1 cellular context compared by ENCODE assay signal in the genomic region with DNA sequence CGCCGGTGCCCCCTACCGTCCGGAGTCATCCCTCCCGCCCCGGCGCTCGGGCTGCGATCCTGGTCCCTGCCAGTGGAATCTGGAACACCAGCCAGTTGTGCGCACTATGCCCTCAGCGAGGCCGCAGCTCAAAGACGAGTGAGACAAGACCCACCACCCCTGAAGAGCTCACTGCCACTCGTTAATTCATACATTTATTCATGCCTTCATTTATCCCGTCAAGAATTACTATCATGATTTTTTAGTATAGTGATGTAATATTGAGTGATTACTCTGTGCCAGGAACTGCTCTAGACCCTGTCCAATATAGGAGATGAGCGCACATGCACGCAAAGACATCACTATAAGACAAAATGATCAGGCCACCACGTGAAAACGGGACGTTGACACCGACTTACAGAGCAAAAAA.
A peak's percentile ranks its signal among the peaks of the same experiment; 100 is the strongest.
TF ChIP-seq lines count a peak whose summit lies in the region.

No MANE protein-coding gene starts in this region.

TF ChIP-seq in HepG2, 621 proteins besides CTCF, POLR2A, EP300 and RAD21 (continued from another document and continues in another):
- TF ChIP-seq, protein P1, sequence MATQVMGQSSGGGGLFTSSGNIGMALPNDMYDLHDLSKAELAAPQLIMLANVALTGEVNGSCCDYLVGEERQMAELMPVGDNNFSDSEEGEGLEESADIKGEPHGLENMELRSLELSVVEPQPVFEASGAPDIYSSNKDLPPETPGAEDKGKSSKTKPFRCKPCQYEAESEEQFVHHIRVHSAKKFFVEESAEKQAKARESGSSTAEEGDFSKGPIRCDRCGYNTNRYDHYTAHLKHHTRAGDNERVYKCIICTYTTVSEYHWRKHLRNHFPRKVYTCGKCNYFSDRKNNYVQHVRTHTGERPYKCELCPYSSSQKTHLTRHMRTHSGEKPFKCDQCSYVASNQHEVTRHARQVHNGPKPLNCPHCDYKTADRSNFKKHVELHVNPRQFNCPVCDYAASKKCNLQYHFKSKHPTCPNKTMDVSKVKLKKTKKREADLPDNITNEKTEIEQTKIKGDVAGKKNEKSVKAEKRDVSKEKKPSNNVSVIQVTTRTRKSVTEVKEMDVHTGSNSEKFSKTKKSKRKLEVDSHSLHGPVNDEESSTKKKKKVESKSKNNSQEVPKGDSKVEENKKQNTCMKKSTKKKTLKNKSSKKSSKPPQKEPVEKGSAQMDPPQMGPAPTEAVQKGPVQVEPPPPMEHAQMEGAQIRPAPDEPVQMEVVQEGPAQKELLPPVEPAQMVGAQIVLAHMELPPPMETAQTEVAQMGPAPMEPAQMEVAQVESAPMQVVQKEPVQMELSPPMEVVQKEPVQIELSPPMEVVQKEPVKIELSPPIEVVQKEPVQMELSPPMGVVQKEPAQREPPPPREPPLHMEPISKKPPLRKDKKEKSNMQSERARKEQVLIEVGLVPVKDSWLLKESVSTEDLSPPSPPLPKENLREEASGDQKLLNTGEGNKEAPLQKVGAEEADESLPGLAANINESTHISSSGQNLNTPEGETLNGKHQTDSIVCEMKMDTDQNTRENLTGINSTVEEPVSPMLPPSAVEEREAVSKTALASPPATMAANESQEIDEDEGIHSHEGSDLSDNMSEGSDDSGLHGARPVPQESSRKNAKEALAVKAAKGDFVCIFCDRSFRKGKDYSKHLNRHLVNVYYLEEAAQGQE (IDR thresholded peaks at IDR 0.05; ENCODE audit: borderline replicate concordance in 1 of 2, low read depth in 1 of 2, low read length in 2 of 2) = no peak
- TF ChIP-seq ZNF615 (CRISPR knock-in tag; IDR thresholded peaks at IDR 0.05; ENCODE audit: borderline replicate concordance) = no peak
- no peak for TF ChIP-seq ZNF230 (CRISPR knock-in tag; IDR thresholded peaks at IDR 0.05)
- TF ChIP-seq ZNF264 (CRISPR knock-in tag; IDR thresholded peaks at IDR 0.05) = 0 out of 2 replicates have a peak, but pooled peaks have one; percentile 3
- TF ChIP-seq, protein P2, sequence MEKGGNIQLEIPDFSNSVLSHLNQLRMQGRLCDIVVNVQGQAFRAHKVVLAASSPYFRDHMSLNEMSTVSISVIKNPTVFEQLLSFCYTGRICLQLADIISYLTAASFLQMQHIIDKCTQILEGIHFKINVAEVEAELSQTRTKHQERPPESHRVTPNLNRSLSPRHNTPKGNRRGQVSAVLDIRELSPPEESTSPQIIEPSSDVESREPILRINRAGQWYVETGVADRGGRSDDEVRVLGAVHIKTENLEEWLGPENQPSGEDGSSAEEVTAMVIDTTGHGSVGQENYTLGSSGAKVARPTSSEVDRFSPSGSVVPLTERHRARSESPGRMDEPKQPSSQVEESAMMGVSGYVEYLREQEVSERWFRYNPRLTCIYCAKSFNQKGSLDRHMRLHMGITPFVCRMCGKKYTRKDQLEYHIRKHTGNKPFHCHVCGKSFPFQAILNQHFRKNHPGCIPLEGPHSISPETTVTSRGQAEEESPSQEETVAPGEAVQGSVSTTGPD (CRISPR knock-in tag; IDR thresholded peaks at IDR 0.05) = no peak
- no peak for TF ChIP-seq ISL2 (CRISPR knock-in tag; IDR thresholded peaks at IDR 0.05)
- TF ChIP-seq, protein P3, sequence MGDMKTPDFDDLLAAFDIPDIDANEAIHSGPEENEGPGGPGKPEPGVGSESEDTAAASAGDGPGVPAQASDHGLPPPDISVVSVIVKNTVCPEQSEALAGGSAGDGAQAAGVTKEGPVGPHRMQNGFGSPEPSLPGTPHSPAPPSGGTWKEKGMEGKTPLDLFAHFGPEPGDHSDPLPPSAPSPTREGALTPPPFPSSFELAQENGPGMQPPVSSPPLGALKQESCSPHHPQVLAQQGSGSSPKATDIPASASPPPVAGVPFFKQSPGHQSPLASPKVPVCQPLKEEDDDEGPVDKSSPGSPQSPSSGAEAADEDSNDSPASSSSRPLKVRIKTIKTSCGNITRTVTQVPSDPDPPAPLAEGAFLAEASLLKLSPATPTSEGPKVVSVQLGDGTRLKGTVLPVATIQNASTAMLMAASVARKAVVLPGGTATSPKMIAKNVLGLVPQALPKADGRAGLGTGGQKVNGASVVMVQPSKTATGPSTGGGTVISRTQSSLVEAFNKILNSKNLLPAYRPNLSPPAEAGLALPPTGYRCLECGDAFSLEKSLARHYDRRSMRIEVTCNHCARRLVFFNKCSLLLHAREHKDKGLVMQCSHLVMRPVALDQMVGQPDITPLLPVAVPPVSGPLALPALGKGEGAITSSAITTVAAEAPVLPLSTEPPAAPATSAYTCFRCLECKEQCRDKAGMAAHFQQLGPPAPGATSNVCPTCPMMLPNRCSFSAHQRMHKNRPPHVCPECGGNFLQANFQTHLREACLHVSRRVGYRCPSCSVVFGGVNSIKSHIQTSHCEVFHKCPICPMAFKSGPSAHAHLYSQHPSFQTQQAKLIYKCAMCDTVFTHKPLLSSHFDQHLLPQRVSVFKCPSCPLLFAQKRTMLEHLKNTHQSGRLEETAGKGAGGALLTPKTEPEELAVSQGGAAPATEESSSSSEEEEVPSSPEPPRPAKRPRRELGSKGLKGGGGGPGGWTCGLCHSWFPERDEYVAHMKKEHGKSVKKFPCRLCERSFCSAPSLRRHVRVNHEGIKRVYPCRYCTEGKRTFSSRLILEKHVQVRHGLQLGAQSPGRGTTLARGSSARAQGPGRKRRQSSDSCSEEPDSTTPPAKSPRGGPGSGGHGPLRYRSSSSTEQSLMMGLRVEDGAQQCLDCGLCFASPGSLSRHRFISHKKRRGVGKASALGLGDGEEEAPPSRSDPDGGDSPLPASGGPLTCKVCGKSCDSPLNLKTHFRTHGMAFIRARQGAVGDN (CRISPR knock-in tag; IDR thresholded peaks at IDR 0.05) = no peak
- TF ChIP-seq, protein P4, sequence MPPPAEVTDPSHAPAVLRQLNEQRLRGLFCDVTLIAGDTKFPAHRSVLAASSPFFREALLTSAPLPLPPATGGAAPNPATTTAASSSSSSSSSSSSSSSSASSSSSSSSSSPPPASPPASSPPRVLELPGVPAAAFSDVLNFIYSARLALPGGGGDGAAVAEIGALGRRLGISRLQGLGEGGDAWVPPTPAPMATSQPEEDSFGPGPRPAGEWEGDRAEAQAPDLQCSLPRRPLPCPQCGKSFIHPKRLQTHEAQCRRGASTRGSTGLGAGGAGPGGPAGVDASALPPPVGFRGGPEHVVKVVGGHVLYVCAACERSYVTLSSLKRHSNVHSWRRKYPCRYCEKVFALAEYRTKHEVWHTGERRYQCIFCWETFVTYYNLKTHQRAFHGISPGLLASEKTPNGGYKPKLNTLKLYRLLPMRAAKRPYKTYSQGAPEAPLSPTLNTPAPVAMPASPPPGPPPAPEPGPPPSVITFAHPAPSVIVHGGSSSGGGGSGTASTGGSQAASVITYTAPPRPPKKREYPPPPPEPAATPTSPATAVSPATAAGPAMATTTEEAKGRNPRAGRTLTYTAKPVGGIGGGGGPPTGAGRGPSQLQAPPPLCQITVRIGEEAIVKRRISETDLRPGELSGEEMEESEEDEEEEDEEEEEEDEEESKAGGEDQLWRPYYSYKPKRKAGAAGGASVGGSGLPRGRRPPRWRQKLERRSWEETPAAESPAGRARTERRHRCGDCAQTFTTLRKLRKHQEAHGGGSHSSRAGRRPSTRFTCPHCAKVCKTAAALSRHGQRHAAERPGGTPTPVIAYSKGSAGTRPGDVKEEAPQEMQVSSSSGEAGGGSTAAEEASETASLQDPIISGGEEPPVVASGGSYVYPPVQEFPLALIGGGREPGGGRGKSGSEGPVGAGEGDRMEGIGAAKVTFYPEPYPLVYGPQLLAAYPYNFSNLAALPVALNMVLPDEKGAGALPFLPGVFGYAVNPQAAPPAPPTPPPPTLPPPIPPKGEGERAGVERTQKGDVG (CRISPR knock-in tag; IDR thresholded peaks at IDR 0.05; ENCODE audit: borderline replicate concordance) = no peak
- no peak for TF ChIP-seq ARNTL (CRISPR knock-in tag; IDR thresholded peaks at IDR 0.05)
- TF ChIP-seq CREB1 (IDR thresholded peaks at IDR 0.05) = no peak
- no peak for TF ChIP-seq CREB1 (CRISPR knock-in tag; IDR thresholded peaks at IDR 0.05)
- TF ChIP-seq MAFG (CRISPR knock-in tag; IDR thresholded peaks at IDR 0.05) = no peak
- TF ChIP-seq RFX5 (IDR thresholded peaks at IDR 0.05; ENCODE audit: low read depth, low read length) = no peak
- TF ChIP-seq ZSCAN20 (CRISPR knock-in tag; IDR thresholded peaks at IDR 0.05; ENCODE audit: borderline replicate concordance) = no peak
- TF ChIP-seq RARG (CRISPR knock-in tag; IDR thresholded peaks at IDR 0.05; ENCODE audit: low read depth) = no peak
- no peak for TF ChIP-seq MAFK (conservative IDR thresholded peaks at IDR 0.05 in 1 of 2, IDR thresholded peaks at IDR 0.05 in 1 of 2; ENCODE audit: low read length in 2 of 2)
- 0 out of 2 replicates have a peak, but pooled peaks have one; percentile 36 for TF ChIP-seq FOSL2 (CRISPR knock-in tag; IDR thresholded peaks at IDR 0.05)
- no peak for TF ChIP-seq PTBP1 (IDR thresholded peaks at IDR 0.05; ENCODE audit: low read depth, low read length, poor library complexity, severe bottlenecking)
- TF ChIP-seq, protein P5, sequence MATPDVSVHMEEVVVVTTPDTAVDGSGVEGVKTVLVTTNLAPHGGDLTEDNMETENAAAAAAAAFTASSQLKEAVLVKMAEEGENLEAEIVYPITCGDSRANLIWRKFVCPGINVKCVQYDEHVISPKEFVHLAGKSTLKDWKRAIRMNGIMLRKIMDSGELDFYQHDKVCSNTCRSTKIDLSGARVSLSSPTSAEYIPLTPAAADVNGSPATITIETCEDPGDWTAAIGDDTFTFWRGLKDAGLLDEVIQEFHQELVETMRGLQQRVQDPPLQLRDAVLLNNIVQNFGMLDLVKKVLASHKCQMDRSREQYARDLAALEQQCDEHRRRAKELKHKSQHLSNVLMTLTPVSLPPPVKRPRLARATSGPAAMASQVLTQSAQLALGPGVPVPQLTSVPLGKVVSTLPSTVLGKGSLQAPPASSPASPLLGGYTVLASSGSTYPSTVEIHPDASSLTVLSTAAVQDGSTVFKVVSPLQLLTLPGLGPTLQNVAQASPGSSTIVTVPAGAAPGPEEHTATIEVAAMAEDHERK (CRISPR knock-in tag; IDR thresholded peaks at IDR 0.05; ENCODE audit: low read depth) = no peak
- TF ChIP-seq SMAD3 (CRISPR knock-in tag; IDR thresholded peaks at IDR 0.05) = no peak
- TF ChIP-seq, protein P6, sequence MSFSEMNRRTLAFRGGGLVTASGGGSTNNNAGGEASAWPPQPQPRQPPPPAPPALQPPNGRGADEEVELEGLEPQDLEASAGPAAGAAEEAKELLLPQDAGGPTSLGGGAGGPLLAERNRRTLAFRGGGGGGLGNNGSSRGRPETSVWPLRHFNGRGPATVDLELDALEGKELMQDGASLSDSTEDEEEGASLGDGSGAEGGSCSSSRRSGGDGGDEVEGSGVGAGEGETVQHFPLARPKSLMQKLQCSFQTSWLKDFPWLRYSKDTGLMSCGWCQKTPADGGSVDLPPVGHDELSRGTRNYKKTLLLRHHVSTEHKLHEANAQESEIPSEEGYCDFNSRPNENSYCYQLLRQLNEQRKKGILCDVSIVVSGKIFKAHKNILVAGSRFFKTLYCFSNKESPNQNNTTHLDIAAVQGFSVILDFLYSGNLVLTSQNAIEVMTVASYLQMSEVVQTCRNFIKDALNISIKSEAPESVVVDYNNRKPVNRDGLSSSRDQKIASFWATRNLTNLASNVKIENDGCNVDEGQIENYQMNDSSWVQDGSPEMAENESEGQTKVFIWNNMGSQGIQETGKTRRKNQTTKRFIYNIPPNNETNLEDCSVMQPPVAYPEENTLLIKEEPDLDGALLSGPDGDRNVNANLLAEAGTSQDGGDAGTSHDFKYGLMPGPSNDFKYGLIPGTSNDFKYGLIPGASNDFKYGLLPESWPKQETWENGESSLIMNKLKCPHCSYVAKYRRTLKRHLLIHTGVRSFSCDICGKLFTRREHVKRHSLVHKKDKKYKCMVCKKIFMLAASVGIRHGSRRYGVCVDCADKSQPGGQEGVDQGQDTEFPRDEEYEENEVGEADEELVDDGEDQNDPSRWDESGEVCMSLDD (CRISPR knock-in tag; IDR thresholded peaks at IDR 0.05; ENCODE audit: borderline replicate concordance) = no peak
- no peak for TF ChIP-seq KDM1A (CRISPR knock-in tag; IDR thresholded peaks at IDR 0.05)
- TF ChIP-seq, protein P7, sequence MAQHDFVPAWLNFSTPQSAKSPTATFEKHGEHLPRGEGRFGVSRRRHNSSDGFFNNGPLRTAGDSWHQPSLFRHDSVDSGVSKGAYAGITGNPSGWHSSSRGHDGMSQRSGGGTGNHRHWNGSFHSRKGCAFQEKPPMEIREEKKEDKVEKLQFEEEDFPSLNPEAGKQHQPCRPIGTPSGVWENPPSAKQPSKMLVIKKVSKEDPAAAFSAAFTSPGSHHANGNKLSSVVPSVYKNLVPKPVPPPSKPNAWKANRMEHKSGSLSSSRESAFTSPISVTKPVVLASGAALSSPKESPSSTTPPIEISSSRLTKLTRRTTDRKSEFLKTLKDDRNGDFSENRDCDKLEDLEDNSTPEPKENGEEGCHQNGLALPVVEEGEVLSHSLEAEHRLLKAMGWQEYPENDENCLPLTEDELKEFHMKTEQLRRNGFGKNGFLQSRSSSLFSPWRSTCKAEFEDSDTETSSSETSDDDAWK (CRISPR knock-in tag; IDR thresholded peaks at IDR 0.05) = no peak
- no peak for TF ChIP-seq RCOR2 (CRISPR knock-in tag; IDR thresholded peaks at IDR 0.05)
- TF ChIP-seq, protein P8, sequence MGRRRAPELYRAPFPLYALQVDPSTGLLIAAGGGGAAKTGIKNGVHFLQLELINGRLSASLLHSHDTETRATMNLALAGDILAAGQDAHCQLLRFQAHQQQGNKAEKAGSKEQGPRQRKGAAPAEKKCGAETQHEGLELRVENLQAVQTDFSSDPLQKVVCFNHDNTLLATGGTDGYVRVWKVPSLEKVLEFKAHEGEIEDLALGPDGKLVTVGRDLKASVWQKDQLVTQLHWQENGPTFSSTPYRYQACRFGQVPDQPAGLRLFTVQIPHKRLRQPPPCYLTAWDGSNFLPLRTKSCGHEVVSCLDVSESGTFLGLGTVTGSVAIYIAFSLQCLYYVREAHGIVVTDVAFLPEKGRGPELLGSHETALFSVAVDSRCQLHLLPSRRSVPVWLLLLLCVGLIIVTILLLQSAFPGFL (CRISPR knock-in tag; IDR thresholded peaks at IDR 0.05) = no peak
- TF ChIP-seq ZNF660 (CRISPR knock-in tag; IDR thresholded peaks at IDR 0.05; ENCODE audit: borderline replicate concordance, low read depth) = no peak
- TF ChIP-seq, protein P9, sequence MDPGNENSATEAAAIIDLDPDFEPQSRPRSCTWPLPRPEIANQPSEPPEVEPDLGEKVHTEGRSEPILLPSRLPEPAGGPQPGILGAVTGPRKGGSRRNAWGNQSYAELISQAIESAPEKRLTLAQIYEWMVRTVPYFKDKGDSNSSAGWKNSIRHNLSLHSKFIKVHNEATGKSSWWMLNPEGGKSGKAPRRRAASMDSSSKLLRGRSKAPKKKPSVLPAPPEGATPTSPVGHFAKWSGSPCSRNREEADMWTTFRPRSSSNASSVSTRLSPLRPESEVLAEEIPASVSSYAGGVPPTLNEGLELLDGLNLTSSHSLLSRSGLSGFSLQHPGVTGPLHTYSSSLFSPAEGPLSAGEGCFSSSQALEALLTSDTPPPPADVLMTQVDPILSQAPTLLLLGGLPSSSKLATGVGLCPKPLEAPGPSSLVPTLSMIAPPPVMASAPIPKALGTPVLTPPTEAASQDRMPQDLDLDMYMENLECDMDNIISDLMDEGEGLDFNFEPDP (CRISPR knock-in tag; conservative IDR thresholded peaks at IDR 0.05) = 0 out of 2 replicates have a peak, but pooled peaks have one; percentile 52
- no peak for TF ChIP-seq AHR (CRISPR knock-in tag; IDR thresholded peaks at IDR 0.05)
- TF ChIP-seq MEF2D (CRISPR knock-in tag; IDR thresholded peaks at IDR 0.05) = no peak
- no peak for TF ChIP-seq CEBPB (IDR thresholded peaks at IDR 0.05; ENCODE audit: borderline replicate concordance, low read depth, low read length)
- TF ChIP-seq CAMTA2 (CRISPR knock-in tag; IDR thresholded peaks at IDR 0.05; ENCODE audit: borderline replicate concordance) = no peak
- no peak for TF ChIP-seq CENPX (CRISPR knock-in tag; IDR thresholded peaks at IDR 0.05)
- TF ChIP-seq RBM22 (optimal IDR thresholded peaks at IDR 0.05; ENCODE audit: low read length) = no peak
